ENCODE assay signal across 18 cellular contexts in the genomic region with DNA sequence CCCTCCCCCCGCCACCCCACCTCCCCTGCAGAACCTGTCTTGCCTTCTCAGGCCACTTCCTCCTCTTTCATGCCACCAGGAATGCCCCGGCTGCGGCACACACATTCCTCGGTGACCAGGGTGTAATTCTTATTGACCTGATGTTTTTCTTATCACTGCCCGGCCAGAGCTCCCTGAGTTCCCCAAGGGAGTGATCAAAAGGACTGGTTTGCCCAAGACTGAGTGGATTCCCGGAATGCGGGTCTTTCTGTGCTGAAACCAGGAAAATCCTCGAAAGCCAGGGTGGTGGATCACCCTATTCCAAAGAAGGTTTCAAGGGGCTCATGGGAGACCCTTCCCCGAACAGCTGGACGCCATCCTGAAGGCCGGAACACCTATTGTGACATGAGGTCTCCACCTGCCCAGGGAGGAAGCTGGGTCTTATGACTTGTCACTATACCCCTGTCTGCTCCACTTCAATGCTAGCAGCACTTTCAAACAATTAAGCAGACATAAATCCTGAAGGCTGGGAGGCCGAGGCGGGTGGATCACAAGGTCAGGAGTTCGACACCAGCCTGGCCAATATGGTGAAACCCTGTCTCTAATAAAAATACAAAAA. TPM values are rescaled to one million over a fixed set of nuclear protein-coding genes. Genes with fewer than 3 reads are reported as not detected.
DNase-seq lines count a peak whose midpoint lies in the region; ATAC-seq and TF ChIP-seq lines count a peak whose summit lies in the region.
"Had no signal": no experiment of that assay in that cellular context is flagged by ENCODE, and none has a peak within 500 bp of the region (broad histone marks: within the 10 kb centered on the region; RNA-seq: fewer than 3 reads in every experiment).

No MANE protein-coding gene starts in this region.

- no peaks in the 10 kb centered on the region for H3K36me3 ChIP-seq in vagina

- H3K9me3 ChIP-seq in vagina: no peaks in the 10 kb centered on the region

- intact Hi-C loops in vagina (cut with DNase I): no loop called here

- H3K27me3 ChIP-seq in vagina: no peaks in the 10 kb centered on the region

- peaks cover 13% of the 10 kb centered on the region for H3K4me1 ChIP-seq in vagina

- no peak overlapping the region for H3K4me3 Mint-ChIP-seq in activated CD8-positive, alpha-beta memory T cell treated with anti-CD3 and anti-CD28 coated beads, Interleukin-2, amount 10 ng/mL, durations not matched to agents 7 days and 5 days
- H3K4me3 Mint-ChIP-seq in nephron progenitor cell (no peak overlapping the region), immature natural killer cell (no peak overlapping the region)
- H3K4me3 Mint-ChIP-seq: CD4-positive, alpha-beta memory T cell had no signal

- no peak overlapping the region for H3K27ac ChIP-seq in vagina
- H3K27ac ChIP-seq: 22Rv1, KMS-11 had no signal

- CTCF ChIA-PET in activated CD8-positive, alpha-beta memory T cell treated with anti-CD3 and anti-CD28 coated beads, Interleukin-2, amount 10 ng/mL, durations not matched to agents 7 days and 5 days (lab: Charles Lee): no interaction called here

- peak; percentile 16 for DNase-seq in activated CD8-positive, alpha-beta memory T cell treated with anti-CD3 and anti-CD28 coated beads, Interleukin-2, amount 10 ng/mL, durations not matched to agents 7 days and 5 days
- DNase-seq in activated CD8-positive, alpha-beta memory T cell treated with anti-CD3 and anti-CD28 coated beads for 24 hours: no peak
- DNase-seq in iPS-NIHi11 (ENCODE audit: low spot score) (peak; percentile 3), nephron progenitor cell (peak; percentile 30), vagina (ENCODE audit: extremely low spot score in 2 of 2) (peak; percentile 79 to 80), immature natural killer cell (no peak), T-helper 1 cell (no peak)
- DNase-seq: CD4-positive, alpha-beta memory T cell; GOT3; NCI-H1092; NCI-H146; NCI-H2081; NCI-H510A; NCI-H774; PC-3 had no signal

- H3K9me3 Mint-ChIP-seq in activated CD8-positive, alpha-beta memory T cell treated with anti-CD3 and anti-CD28 coated beads, Interleukin-2, amount 10 ng/mL, durations not matched to agents 7 days and 5 days (ENCODE audit: low read depth): no peaks in the 10 kb centered on the region
- H3K9me3 Mint-ChIP-seq in nephron progenitor cell (no peaks in the 10 kb centered on the region), immature natural killer cell (peaks cover 0 to 1% (median 0%) of the 10 kb centered on the region in 6 donors)

- no peak for TF ChIP-seq CTCF in nephron progenitor cell (IDR thresholded peaks at IDR 0.05)
- no peak for TF ChIP-seq CTCF in vagina (IDR thresholded peaks at IDR 0.05)

- no peaks in the 10 kb centered on the region for H3K4me1 Mint-ChIP-seq in activated CD8-positive, alpha-beta memory T cell treated with anti-CD3 and anti-CD28 coated beads, Interleukin-2, amount 10 ng/mL, durations not matched to agents 7 days and 5 days
- H3K4me1 Mint-ChIP-seq in nephron progenitor cell: peaks cover 72% of the 10 kb centered on the region
- no peaks in the 10 kb centered on the region for H3K4me1 Mint-ChIP-seq in immature natural killer cell
- H3K4me1 Mint-ChIP-seq: CD4-positive, alpha-beta memory T cell had no signal

- no peak for ATAC-seq in activated CD8-positive, alpha-beta memory T cell treated with anti-CD3 and anti-CD28 coated beads, Interleukin-2, amount 10 ng/mL, durations not matched to agents 7 days and 5 days
- no peak for ATAC-seq in HG03342 (IDR thresholded peaks at IDR 0.05; ENCODE audit: unreplicated experiment)
- ATAC-seq: PC-3 had no signal

- H3K4me3 ChIP-seq in vagina: no peak overlapping the region

- H3K27ac Mint-ChIP-seq in activated CD8-positive, alpha-beta memory T cell treated with anti-CD3 and anti-CD28 coated beads, Interleukin-2, amount 10 ng/mL, durations not matched to agents 7 days and 5 days: no peak overlapping the region
- H3K27ac Mint-ChIP-seq in nephron progenitor cell (peak overlapping the region; percentile 18), immature natural killer cell (no peak overlapping the region)
- H3K27ac Mint-ChIP-seq: CD4-positive, alpha-beta memory T cell had no signal

- peaks cover 5% of the 10 kb centered on the region for H3K27me3 Mint-ChIP-seq in activated CD8-positive, alpha-beta memory T cell treated with anti-CD3 and anti-CD28 coated beads, Interleukin-2, amount 10 ng/mL, durations not matched to agents 7 days and 5 days
- H3K27me3 Mint-ChIP-seq in nephron progenitor cell (ENCODE audit: low read depth, poor library complexity) (peaks cover 18% of the 10 kb centered on the region), immature natural killer cell (ENCODE audit: low read depth in 3 of 3) (peaks cover 1 to 10% (median 4%) of the 10 kb centered on the region in 3 donors)

- no peaks in the 10 kb centered on the region for H3K36me3 Mint-ChIP-seq in activated CD8-positive, alpha-beta memory T cell treated with anti-CD3 and anti-CD28 coated beads, Interleukin-2, amount 10 ng/mL, durations not matched to agents 7 days and 5 days
- no peaks in the 10 kb centered on the region for H3K36me3 Mint-ChIP-seq in nephron progenitor cell (ENCODE audit: low read depth)
- H3K36me3 Mint-ChIP-seq in immature natural killer cell: no peaks in the 10 kb centered on the region
- H3K36me3 Mint-ChIP-seq: CD4-positive, alpha-beta memory T cell had no signal

- no peak for TF ChIP-seq POLR2A in vagina (IDR thresholded peaks at IDR 0.05)

RNA-seq across cellular contexts. Expression of a gene that starts 53.0 kb away (rescaled TPM):
- 100 to 1,000 TPM; 921 to 988 TPM for total RNA-seq in activated CD8-positive, alpha-beta memory T cell treated with anti-CD3 and anti-CD28 coated beads, Interleukin-2, amount 10 ng/mL, durations not matched to agents 7 days and 5 days
- total RNA-seq in vagina: 571 TPM
- polyA plus RNA-seq in immature natural killer cell: 1,000 to 10,000 TPM in 1 of 3 donors, 100 to 1,000 TPM in 2; 638 to 1,583 (median 956) TPM

Comparison
In these comparisons a context has a peak if more than half of its experiments do, and no peak if none do; other contexts are left out.
1. DNase-seq: peak in activated CD8-positive, alpha-beta memory T cell treated with anti-CD3 and anti-CD28 coated beads, Interleukin-2, amount 10 ng/mL, durations not matched to agents 7 days and 5 days (single experiment), iPS-NIHi11 (single experiment), nephron progenitor cell (single experiment) and vagina (2 of 2); none in activated CD8-positive, alpha-beta memory T cell treated with anti-CD3 and anti-CD28 coated beads for 24 hours (single experiment), immature natural killer cell (0 of 3) and T-helper 1 cell (0 of 5).